ENCODE assay signal across 7 cellular contexts in the genomic region with DNA sequence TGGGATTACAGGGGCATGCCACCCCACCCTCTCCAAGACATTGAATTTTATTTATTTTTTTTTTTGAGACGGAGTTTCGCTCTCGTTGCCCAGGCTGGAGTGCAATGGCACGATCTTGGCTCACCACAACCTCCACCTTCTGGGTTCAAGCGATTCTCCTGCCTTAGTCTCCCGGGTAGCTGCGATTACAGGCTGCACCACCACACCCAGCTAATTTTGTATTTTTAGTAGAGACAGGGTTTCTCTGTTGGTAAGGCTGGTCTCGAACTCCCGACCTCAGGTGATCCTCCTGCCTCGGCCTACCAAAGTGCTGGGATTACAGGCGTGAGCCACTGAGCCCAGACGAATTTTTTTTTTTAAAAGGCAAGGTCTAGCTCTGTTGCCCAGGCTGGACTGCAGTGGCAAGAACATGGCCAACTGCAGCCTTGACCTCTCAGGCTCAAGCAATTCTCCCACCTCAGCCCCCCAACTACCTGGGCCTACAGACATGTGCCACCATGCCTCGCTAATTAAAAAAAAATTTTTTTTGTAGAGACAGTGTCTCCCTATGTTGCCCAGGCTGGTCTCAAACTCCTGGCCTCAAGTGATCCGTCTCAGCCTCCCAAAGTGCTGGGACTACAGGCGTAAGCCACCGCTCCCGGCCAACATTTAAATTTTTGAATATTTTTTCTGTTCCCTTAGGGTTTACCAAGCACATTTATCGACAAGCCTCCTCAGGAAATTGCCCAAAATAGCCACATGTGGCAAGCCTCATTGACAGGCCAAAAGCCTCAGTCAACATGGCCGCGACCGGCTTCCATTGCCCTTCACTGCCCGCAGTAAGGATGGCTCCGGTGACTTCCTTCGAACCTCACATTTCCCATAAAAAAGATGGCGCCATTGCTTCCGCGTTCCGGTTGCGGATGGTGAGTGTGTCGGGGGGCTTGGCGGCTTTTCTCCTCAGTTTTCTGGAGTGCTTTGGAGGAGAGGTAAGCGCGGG.
DNase-seq lines count a peak whose midpoint lies in the region; ATAC-seq and TF ChIP-seq lines count a peak whose summit lies in the region.

A gene with protein sequence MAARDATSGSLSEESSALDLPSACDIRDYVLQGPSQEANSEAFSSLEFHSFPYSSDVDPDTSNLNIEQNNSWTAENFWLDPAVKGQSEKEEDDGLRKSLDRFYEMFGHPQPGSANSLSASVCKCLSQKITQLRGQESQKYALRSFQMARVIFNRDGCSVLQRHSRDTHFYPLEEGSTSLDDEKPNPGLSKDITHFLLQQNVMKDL (plus strand): TSS at position 890 of the 979 bp plus-strand sequence. CDS start 22,465 bp downstream, outside the sequence.

- DNase-seq in NCI-H2029 (lab: John Stamatoyannopoulos, UW) (peak; percentile 80), T-helper 9 cell (peak; percentile 58), astrocyte of the cerebellum (ENCODE audit: low read depth) (peak; percentile 72), hypothalamus (lab: John Stamatoyannopoulos, UW) (peak; percentile 25 to 95 (median 76)), retinal pigment epithelial cell (ENCODE audit: low read depth) (peak; percentile 59)

- TF ChIP-seq CTCF in astrocyte of the cerebellum (IDR thresholded peaks at IDR 0.05; ENCODE audit: low read depth, low read length, missing control alignments), result no peak
- no peak for TF ChIP-seq CTCF in retinal pigment epithelial cell (conservative IDR thresholded peaks at IDR 0.05; ENCODE audit: low read depth, low read length)

- in situ Hi-C loops in astrocyte of the cerebellum (cut with HindIII; ENCODE audit: low sequenced_read_pairs), result no loop called here

- peak within 1 kb of the TSS; percentile 57 for H3K4me3 ChIP-seq in astrocyte of the cerebellum (ENCODE audit: low read depth, low read length)
- peak within 1 kb of the TSS; percentile 65 for H3K4me3 ChIP-seq in retinal pigment epithelial cell (ENCODE audit: low read length)

- ATAC-seq in GM18502 (IDR thresholded peaks at IDR 0.05; ENCODE audit: poor library complexity, unreplicated experiment), result peak; percentile 96
- peak; percentile 75 for ATAC-seq in HG02970 (IDR thresholded peaks at IDR 0.05; ENCODE audit: low FRiP score, unreplicated experiment)

Comparison
In these comparisons a context has a peak if more than half of its experiments do, and no peak if none do; other contexts are left out.
1. Peak in every context shown above with its lines: DNase-seq, ATAC-seq and H3K4me3 ChIP-seq.